Comparison of ENCODE assay signal across 23 cellular contexts in the genomic region with DNA sequence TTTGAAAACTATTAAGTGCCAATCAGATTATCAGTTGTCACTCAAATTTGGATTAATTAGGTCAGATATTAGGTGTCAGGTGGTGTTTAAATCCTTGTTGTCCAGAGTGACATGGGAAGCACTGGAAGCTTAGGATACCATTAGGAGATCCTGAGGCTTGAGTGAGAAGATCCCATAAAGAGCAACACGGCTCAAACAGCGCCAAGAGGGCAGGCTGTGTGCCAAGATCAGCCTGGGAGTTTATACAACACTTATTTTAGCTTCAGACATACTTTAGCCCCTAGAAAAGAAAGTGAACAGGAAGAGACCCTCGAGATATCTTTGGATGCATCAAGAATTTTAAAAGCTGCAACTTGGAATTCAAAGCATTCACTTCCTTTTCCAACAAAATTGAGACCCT. TPM values are rescaled to one million over a fixed set of nuclear protein-coding genes. Genes with fewer than 3 reads are reported as not detected.
DNase-seq lines count a peak whose midpoint lies in the region; ATAC-seq and TF ChIP-seq lines count a peak whose summit lies in the region.
"Had no signal": no experiment of that assay in that cellular context is flagged by ENCODE, and none has a peak within 500 bp of the region (broad histone marks: within the 10 kb centered on the region; RNA-seq: fewer than 3 reads in every experiment).

No MANE protein-coding gene starts in this region.

- no peak overlapping the region for H3K4me3 ChIP-seq in MG63
- no peak overlapping the region for H3K4me3 ChIP-seq in esophagus squamous epithelium
- no peak overlapping the region for H3K4me3 ChIP-seq in right cardiac atrium (ENCODE audit: low read length)
- no peak overlapping the region for H3K4me3 ChIP-seq in testis
- H3K4me3 ChIP-seq: SJCRH30, spleen had no signal

- peaks cover 0 to 26% (median 0%) of the 10 kb centered on the region in 3 donors for H3K4me1 ChIP-seq in esophagus squamous epithelium
- peaks cover 4% of the 10 kb centered on the region for H3K4me1 ChIP-seq in right cardiac atrium (ENCODE audit: control insufficient read depth, insufficient read depth, low read length)
- peaks cover 9% of the 10 kb centered on the region for H3K4me1 ChIP-seq in testis
- H3K4me1 ChIP-seq: SJCRH30 had no signal

- H3K27me3 ChIP-seq in MG63 (no peaks in the 10 kb centered on the region), esophagus squamous epithelium (no peaks in the 10 kb centered on the region), right cardiac atrium (ENCODE audit: control insufficient read depth, insufficient read depth) (no peaks in the 10 kb centered on the region), testis (no peaks in the 10 kb centered on the region)
- H3K27me3 ChIP-seq: SJCRH30, spleen had no signal

- H3K9me3 ChIP-seq in MG63 (no peaks in the 10 kb centered on the region), esophagus squamous epithelium (no peaks in the 10 kb centered on the region), right cardiac atrium (ENCODE audit: control insufficient read depth, low read length) (no peaks in the 10 kb centered on the region), testis (no peaks in the 10 kb centered on the region)
- H3K9me3 ChIP-seq: SJCRH30, spleen had no signal

- H3K27ac ChIP-seq in esophagus squamous epithelium (peak overlapping the region in 3 of 4 donors; percentile 28 to 65 (median 56)), right cardiac atrium (ENCODE audit: low read length) (no peak overlapping the region), testis (no peak overlapping the region)
- H3K27ac ChIP-seq: HL-60, SJCRH30 had no signal

- no peak for TF ChIP-seq CTCF in esophagus squamous epithelium (IDR thresholded peaks at IDR 0.05)
- no peak for TF ChIP-seq CTCF in testis (IDR thresholded peaks at IDR 0.05)

- TF ChIP-seq POLR2A in esophagus squamous epithelium (IDR thresholded peaks at IDR 0.05) (no peak), testis (IDR thresholded peaks at IDR 0.05) (no peak)

- peak; percentile 20 for DNase-seq in MG63
- no peak for DNase-seq in esophagus squamous epithelium (lab: John Stamatoyannopoulos, UW)
- peak; percentile 51 to 87 (median 80) for DNase-seq in right cardiac atrium
- DNase-seq in testis = peak; percentile 44
- DNase-seq in activated CD8-positive, alpha-beta memory T cell treated with anti-CD3 and anti-CD28 coated beads, Interleukin-2, amount 50 U/mL, for 4 hours = no peak
- DNase-seq in globus pallidus (ENCODE audit: low spot score) = no peak
- no peak for DNase-seq in COLO668 (lab: John Stamatoyannopoulos, UW; ENCODE audit: unreplicated experiment)
- DNase-seq: activated CD4-positive, alpha-beta T cell treated with anti-CD3 and anti-CD28 coated beads, Interleukin-2, amount 50 U/mL, for 4 hours; activated naive CD4-positive, alpha-beta T cell treated with anti-CD3 and anti-CD28 coated beads for 36 hours; C1 segment of cervical spinal cord; cortex of kidney; DMS79 treated with DMSO at 0.1 percent for 48 hours; Kasumi-1; natural killer cell; NCI-H1694 treated with DMSO at 0.1 percent for 48 hours; NCI-H2171 treated with DMSO at 0.1 percent for 48 hours; NCI-H526; retina; SJCRH30; spleen; T-cell had no signal

- ATAC-seq in right cardiac atrium = peak in 1 of 2 donors; percentile 42
- no peak for ATAC-seq in GM21737 (IDR thresholded peaks at IDR 0.05; ENCODE audit: unreplicated experiment)
- ATAC-seq: natural killer cell, T-cell had no signal

- H3K36me3 ChIP-seq in MG63 (no peaks in the 10 kb centered on the region), esophagus squamous epithelium (no peaks in the 10 kb centered on the region), testis (ENCODE audit: low read depth, missing control alignments) (no peaks in the 10 kb centered on the region)
- H3K36me3 ChIP-seq: SJCRH30, spleen had no signal

- WGBS in esophagus squamous epithelium, 2 donors = 49 to 52% methylated on average over 3 of the region's 3 CpGs
- WGBS in right cardiac atrium = 26% methylated on average over 3 of the region's 3 CpGs
- 53 to 67% methylated on average over 3 of the region's 3 CpGs for WGBS in testis, 2 donors

- intact Hi-C loops in esophagus squamous epithelium (cut with DNase I) (no loop called here), right cardiac atrium (cut with DNase I) (no loop called here), testis (cut with DNase I; ENCODE audit: low total_unique reads) (no loop called here)

RNA-seq across cellular contexts. Expression of a gene that starts 14.2 kb away (rescaled TPM):
- total RNA-seq in MG63 (2014; rRNA removed; shearing (Covaris generic); ENCODE audit: low replicate concordance) = 19.4 and 24.2 TPM in 2 replicates
- total RNA-seq in esophagus squamous epithelium = 1,000 to 10,000 TPM in 1 of 4 donors, 100 to 1,000 TPM in 2, 10 to 100 TPM in 1; 64.6 to 1,343 (median 285) TPM
- total RNA-seq in right cardiac atrium = 1,000 to 10,000 TPM in 2 of 4 donors, 100 to 1,000 TPM in 2; 746 to 3,137 (median 1,120) TPM
- 649 TPM for polyA plus RNA-seq in right cardiac atrium
- 100 to 1,000 TPM; 398 to 527 TPM for total RNA-seq in testis
- 939 TPM for polyA plus RNA-seq in testis (ENCODE audit: insufficient read depth, low read depth, low replicate concordance)

RNA-seq across cellular contexts. Expression of a gene that starts 23.8 kb away (rescaled TPM):
- total RNA-seq in MG63 (2014; rRNA removed; shearing (Covaris generic); ENCODE audit: low replicate concordance) = 12.5 and 13.9 TPM in 2 replicates
- total RNA-seq in esophagus squamous epithelium (10 to 100 TPM; 14.9 to 33.6 (median 19.4) TPM), right cardiac atrium (10 to 100 TPM in 1 of 4 donors, 1 to 10 TPM in 3; 5.7 to 10.1 (median 6.5) TPM), testis (10 to 100 TPM in 1 of 2 donors, 1 to 10 TPM in 1; 9.3 to 10.7 TPM)
- polyA plus RNA-seq in right cardiac atrium (4.7 TPM), testis (ENCODE audit: insufficient read depth, low read depth, low replicate concordance) (16.2 TPM)

Comparison
In these comparisons a context has a peak if more than half of its experiments do, and no peak if none do; other contexts are left out.
1. DNase-seq: peak in MG63 (single experiment), right cardiac atrium (3 of 3) and testis (single experiment); none in esophagus squamous epithelium (single experiment), activated CD8-positive, alpha-beta memory T cell treated with anti-CD3 and anti-CD28 coated beads, Interleukin-2, amount 50 U/mL, for 4 hours (single experiment), globus pallidus (single experiment) and COLO668 (single experiment).
2. H3K27ac ChIP-seq: peak in esophagus squamous epithelium (3 of 4); none in right cardiac atrium (single experiment) and testis (0 of 2).